In the genomic region with DNA sequence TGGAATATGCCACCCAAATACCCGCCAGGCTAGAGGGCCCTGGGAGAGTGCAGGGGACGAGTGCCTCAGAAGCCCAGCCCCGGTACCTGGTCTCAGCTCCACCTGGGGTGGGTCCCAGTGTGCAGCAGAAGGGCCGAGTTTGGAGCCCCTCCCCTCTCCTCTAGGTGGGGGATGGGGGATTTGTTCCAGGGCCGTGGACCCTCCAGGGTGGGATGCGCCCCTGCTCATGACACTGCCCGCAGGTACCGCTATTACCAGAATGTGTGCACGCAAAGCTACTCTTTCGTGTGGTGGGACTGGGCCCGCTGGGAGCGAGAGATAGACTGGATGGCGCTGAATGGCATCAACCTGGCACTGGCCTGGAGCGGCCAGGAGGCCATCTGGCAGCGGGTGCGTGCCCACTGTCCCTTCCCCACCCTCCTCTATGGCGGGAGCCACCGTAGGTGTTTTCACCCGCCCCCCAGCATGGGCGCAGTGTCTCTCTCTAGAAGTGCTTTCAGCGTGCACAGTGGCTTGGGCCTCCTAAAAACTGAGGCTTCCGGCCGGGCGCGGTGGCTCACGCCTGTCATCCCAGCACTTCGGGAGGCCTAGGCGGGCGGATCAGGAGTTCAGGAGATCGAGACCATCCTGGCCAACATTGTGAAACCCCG, we compare ENCODE assay signal across 9 cellular contexts. TPM values are rescaled to one million over a fixed set of nuclear protein-coding genes. Genes with fewer than 3 reads are reported as not detected.
DNase-seq lines count a peak whose midpoint lies in the region; ATAC-seq, FAIRE-seq and TF ChIP-seq lines count a peak whose summit lies in the region.
"Had no signal": no experiment of that assay in that cellular context is flagged by ENCODE, and none has a peak within 500 bp of the region (broad histone marks: within the 10 kb centered on the region; RNA-seq: fewer than 3 reads in every experiment).

No MANE protein-coding gene starts in this region.

- FAIRE-seq in H1 (lab: Jason Lieb, UNC), result no peak
- FAIRE-seq: islet of Langerhans had no signal

- H3K14ac ChIP-seq in H1 (ENCODE audit: insufficient read length), result no peak overlapping the region

- H2BK5ac ChIP-seq in H1 (ENCODE audit: low read depth, low read length), result peak overlapping the region; percentile 79

- DNase-seq in AG10803 (ENCODE audit: low read depth) (no peak), NB4 (ENCODE audit: low read depth) (no peak), H1 (ENCODE audit: low read depth in 1 of 2, low spot score in 2 of 2) (no peak), natural killer cell (no peak), MV-4-11 (lab: John Stamatoyannopoulos, UW) (no peak)
- DNase-seq in stimulated activated naive CD4-positive, alpha-beta T cell (lab: John Stamatoyannopoulos, UW), result no peak

- no peak overlapping the region for H3K23ac ChIP-seq in H1 (ENCODE audit: insufficient read length)

- H3K4me3 ChIP-seq in AG10803 (ENCODE audit: low read length) (peak overlapping the region; percentile 78), NB4 (ENCODE audit: low read depth, low read length) (peak overlapping the region; percentile 85), H1 (ENCODE audit: extremely low read depth in 1 of 4, insufficient read depth in 2 of 4, low read depth in 3 of 4, low read length in 4 of 4) (peak overlapping the region; percentile 50 to 72 (median 62))

- H4K20me1 ChIP-seq in H1 (replicated peaks in 1 of 2; ENCODE audit: control insufficient read depth in 1 of 2, insufficient read depth in 2 of 2, low read length in 2 of 2), result peaks cover 1 to 2% of the 10 kb centered on the region in 2 experiments

- no peaks in the 10 kb centered on the region for H3K27me3 Mint-ChIP-seq in natural killer cell (ENCODE audit: low read depth in 2 of 2)

- peak overlapping the region; percentile 34 for H3K56ac ChIP-seq in H1 (replicated peaks; ENCODE audit: insufficient read length, low read depth, low read length)

- TF ChIP-seq POLR2A in NB4 (IDR thresholded peaks at IDR 0.05; ENCODE audit: extremely low read depth, insufficient read length) (no peak), H1 (IDR thresholded peaks at IDR 0.05; ENCODE audit: control extremely low read depth in 1 of 2, low read depth in 2 of 2, low read length in 2 of 2) (no peak)

- no peaks in the 10 kb centered on the region for H3K79me2 ChIP-seq in H1 (ENCODE audit: control insufficient read depth in 1 of 2, insufficient read depth in 2 of 2, low read length in 2 of 2)

- peaks cover 0 to 9% (median 4%) of the 10 kb centered on the region in 4 experiments; a peak in 3 of 8 replicates for H3K36me3 ChIP-seq in H1 (ENCODE audit: control insufficient read depth in 2 of 4, insufficient read depth in 4 of 4, low read length in 3 of 4)

- intact Hi-C loops in natural killer cell (cut with micrococcal nuclease), result loop anchor here (2.0 kb wide), 1 partner anchor 18 kb away; no protein-coding TSS in a partner anchor

- no peaks in the 10 kb centered on the region for H3K9me3 ChIP-seq in H1 (ENCODE audit: insufficient read depth in 2 of 2, low read depth in 1 of 2, low read length in 1 of 2)

- H2BK15ac ChIP-seq in H1 (ENCODE audit: low read length), result no peak overlapping the region

- no peak overlapping the region for H3K18ac ChIP-seq in H1 (ENCODE audit: extremely low read depth, low read length)

- peaks cover 9% of the 10 kb centered on the region for H3K23me2 ChIP-seq in H1 (ENCODE audit: low read depth, low read length)

- TF ChIP-seq RAD21 in H1 (IDR thresholded peaks at IDR 0.05 in 1 of 2, conservative IDR thresholded peaks at IDR 0.05 in 1 of 2; ENCODE audit: low read depth in 2 of 2, low read length in 2 of 2), result no peak

- peak overlapping the region; percentile 70 for H4K5ac ChIP-seq in H1 (ENCODE audit: insufficient read length, low read depth, low read length)

- 0 out of 2 replicates have a peak overlapping the region, but pooled peaks have one; percentile 75 for H2BK12ac ChIP-seq in H1 (ENCODE audit: low read depth, low read length)

- peak overlapping the region in 3 of 4 experiments; percentile 56 to 71 (median 62); a peak in 4 of 7 replicates for H3K9ac ChIP-seq in H1 (replicated peaks in 1 of 4; ENCODE audit: extremely low read depth in 1 of 4, low read depth in 3 of 4, low read length in 3 of 4)

- H2BK120ac ChIP-seq in H1 (replicated peaks; ENCODE audit: low read depth, low read length), result no peak overlapping the region

- H3K9me3 Mint-ChIP-seq in natural killer cell, result no peaks in the 10 kb centered on the region

- peak overlapping the region; percentile 94 to 95 for H3K4me2 ChIP-seq in H1 (ENCODE audit: insufficient read depth in 1 of 2, low read depth in 2 of 2, low read length in 2 of 2)

- WGBS in H1 (ENCODE audit: extremely low coverage in 1 of 2, insufficient coverage in 1 of 2, insufficient read length in 1 of 2, insufficient replicate concordance in 2 of 2, low coverage in 1 of 2, low lambda C conversion rate in 2 of 2, missing lambda C conversion rate in 1 of 2), 2 experiments, result 90% methylated on average over 28 of the region's 31 CpGs; no CpG with 5 or more reads in 1 of the 2 experiments

- H2AFZ ChIP-seq in H1 (ENCODE audit: low read length), result no peak overlapping the region

- H3K27ac Mint-ChIP-seq in natural killer cell, result peak overlapping the region in 1 of 2 donors; percentile 83

- H2AK5ac ChIP-seq in H1 (ENCODE audit: low read depth, low read length), result peak overlapping the region; percentile 45; the same call in 1 of the 2 replicates

- peak overlapping the region; percentile 25 for H4K91ac ChIP-seq in H1 (replicated peaks; ENCODE audit: insufficient read length, low read length)

- no peaks in the 10 kb centered on the region for H3K36me3 Mint-ChIP-seq in natural killer cell

- no peaks in the 10 kb centered on the region; the same call in 1 of the 2 replicates for H3K79me1 ChIP-seq in H1 (ENCODE audit: low read depth, low read length)

- ATAC-seq in natural killer cell (no peak), HG02759 (IDR thresholded peaks at IDR 0.05; ENCODE audit: unreplicated experiment) (no peak)
- no peak for ATAC-seq in activated CD4-positive, CD25-positive, alpha-beta regulatory T cell treated with anti-CD3 and anti-CD28 coated beads, Interleukin-2, amount 50 U/mL, for 24 hours

- peak overlapping the region; percentile 84 for H3K4me3 Mint-ChIP-seq in natural killer cell

- 0 out of 2 replicates have a peak overlapping the region, but pooled peaks have one; percentile 87 for H4K8ac ChIP-seq in H1 (ENCODE audit: extremely low read depth, insufficient read depth, low read length)

- no peaks in the 10 kb centered on the region; a peak in 1 of 7 replicates for H3K27me3 ChIP-seq in H1 (replicated peaks in 1 of 4; ENCODE audit: control insufficient read depth in 3 of 4, extremely low read depth in 1 of 4, insufficient read depth in 3 of 4, low read length in 3 of 4)

- H3K4me1 Mint-ChIP-seq in natural killer cell, result peaks cover 17 to 42% of the 10 kb centered on the region in 2 donors

- no peak for TF ChIP-seq CTCF in AG10803 (conservative IDR thresholded peaks at IDR 0.05; ENCODE audit: low read length)
- TF ChIP-seq CTCF in NB4 (IDR thresholded peaks at IDR 0.05; ENCODE audit: low read depth, low read length), result no peak
- no peak for TF ChIP-seq CTCF in H1 (IDR thresholded peaks at IDR 0.05; ENCODE audit: control extremely low read depth in 1 of 3, insufficient read depth in 1 of 3, low read depth in 1 of 3, low read length in 3 of 3)
- TF ChIP-seq CTCF in natural killer cell (IDR thresholded peaks at IDR 0.05), result no peak

- peak overlapping the region; percentile 92 for H3K4ac ChIP-seq in H1 (replicated peaks; ENCODE audit: insufficient read length, low read depth, low read length)

- no peak overlapping the region for H2BK20ac ChIP-seq in H1 (ENCODE audit: low read length)

- no peak for TF ChIP-seq EP300 in H1 (IDR thresholded peaks at IDR 0.05; ENCODE audit: borderline replicate concordance in 1 of 2, low read depth in 2 of 2, low read length in 2 of 2)

- H3K4me1 ChIP-seq in H1 (replicated peaks in 1 of 4; ENCODE audit: control insufficient read depth in 3 of 4, insufficient read depth in 4 of 4, low read length in 3 of 4), result peaks cover 0 to 15% (median 13%) of the 10 kb centered on the region in 4 experiments; a peak in 6 of 7 replicates

- POLR2A ChIA-PET in H1 (lab: Charles Lee; ENCODE audit: partially characterized antibody), result interaction anchor here (0.8 to 4.3 kb wide), 9 partner anchors 10 to 209 kb away, joined by 3 to 43 read pairs (median 8); partner anchors contain the start of genes CAVIN1 and COASY

- CTCF ChIA-PET in H1 (lab: Charles Lee; ENCODE audit: partially characterized antibody), result interaction anchor here (1.5 to 5.1 kb wide), 3 partner anchors 11 to 20 kb away, joined by 5 to 28 read pairs (median 10); no protein-coding TSS in a partner anchor

- H3K27ac ChIP-seq in H1 (ENCODE audit: low read depth, low read length), result no peak overlapping the region

RNA-seq across cellular contexts. Expression of gene NAGLU, which starts 1.2 kb away (rescaled TPM):
- 19.4 and 21.3 TPM in 2 replicates for total RNA-seq in H1 (2021; fragmentation: NEBNext Ultra II Directional; extraction: Animal tissue kit (Norgen Biotek cat#: 25700))
- 21.6 and 34.5 TPM in 2 replicates for polyA plus RNA-seq in H1 (2011; rRNA removed)
- polyA plus RNA-seq in H1 (2011; cell fraction: cytosol; rRNA removed), result 29.6 TPM
- 75.7 TPM for polyA plus RNA-seq in H1 (2011; cell fraction: nucleus; rRNA removed)
- polyA plus RNA-seq in H1 (2012, experiment 1 of 2), result 18.1 to 23.6 TPM (median 22.0 TPM) in 4 replicates
- 21.0 TPM for polyA plus RNA-seq in H1 (2012, experiment 2 of 2)
- polyA plus RNA-seq in H1 (2013, experiment 1 of 2), result 26.7 TPM
- 22.1 TPM for polyA plus RNA-seq in H1 (2013, experiment 2 of 2)
- 10.9 and 12.6 TPM in 2 replicates for polyA minus RNA-seq in H1 (2011; rRNA and poly(A)+ RNA removed)
- 18.3 TPM for polyA minus RNA-seq in H1 (2011; cell fraction: cytosol; rRNA and poly(A)+ RNA removed)
- polyA minus RNA-seq in H1 (2011; cell fraction: nucleus; rRNA and poly(A)+ RNA removed), result 27.9 TPM
- total RNA-seq in natural killer cell, result 10 to 100 TPM; 34.8 to 44.3 (median 36.4) TPM

RNA-seq across cellular contexts. Expression of gene HSD17B1, which starts 15.4 kb away (rescaled TPM):
- 0.88 and 1.1 TPM in 2 replicates for total RNA-seq in H1 (2021; fragmentation: NEBNext Ultra II Directional; extraction: Animal tissue kit (Norgen Biotek cat#: 25700))
- 1.0 and 1.8 TPM in 2 replicates for polyA plus RNA-seq in H1 (2011; rRNA removed)
- 1.1 TPM for polyA plus RNA-seq in H1 (2011; cell fraction: cytosol; rRNA removed)
- polyA plus RNA-seq in H1 (2011; cell fraction: nucleus; rRNA removed), result 3.2 TPM
- 0.76 to 1.6 TPM (median 1.5 TPM) in 4 replicates for polyA plus RNA-seq in H1 (2012, experiment 1 of 2)
- polyA plus RNA-seq in H1 (2012, experiment 2 of 2), result 0.97 TPM
- polyA plus RNA-seq in H1 (2013, experiment 1 of 2), result 0.83 TPM
- 0.75 TPM for polyA plus RNA-seq in H1 (2013, experiment 2 of 2)
- polyA minus RNA-seq in H1 (2011; rRNA and poly(A)+ RNA removed), result 0.41 and 0.54 TPM in 2 replicates
- polyA minus RNA-seq in H1 (2011; cell fraction: cytosol; rRNA and poly(A)+ RNA removed), result not detected
- 1.6 TPM for polyA minus RNA-seq in H1 (2011; cell fraction: nucleus; rRNA and poly(A)+ RNA removed)
- total RNA-seq in natural killer cell, result 1 to 10 TPM in 2 of 3 donors, under 1 TPM in 1; 0.68 to 1.6 (median 1.2) TPM

RNA-seq across cellular contexts. Expression of gene COASY, which starts 24.7 kb away (rescaled TPM):
- total RNA-seq in H1 (2021; fragmentation: NEBNext Ultra II Directional; extraction: Animal tissue kit (Norgen Biotek cat#: 25700)), result 100 and 109 TPM in 2 replicates
- 64.5 and 110 TPM in 2 replicates for polyA plus RNA-seq in H1 (2011; rRNA removed)
- 53.4 TPM for polyA plus RNA-seq in H1 (2011; cell fraction: cytosol; rRNA removed)
- 187 TPM for polyA plus RNA-seq in H1 (2011; cell fraction: nucleus; rRNA removed)
- 103 to 110 TPM (median 106 TPM) in 4 replicates for polyA plus RNA-seq in H1 (2012, experiment 1 of 2)
- polyA plus RNA-seq in H1 (2012, experiment 2 of 2), result 95.9 TPM
- polyA plus RNA-seq in H1 (2013, experiment 1 of 2), result 125 TPM
- polyA plus RNA-seq in H1 (2013, experiment 2 of 2), result 124 TPM
- polyA minus RNA-seq in H1 (2011; rRNA and poly(A)+ RNA removed), result 41.2 and 50.8 TPM in 2 replicates
- polyA minus RNA-seq in H1 (2011; cell fraction: cytosol; rRNA and poly(A)+ RNA removed), result 35.5 TPM
- 34.3 TPM for polyA minus RNA-seq in H1 (2011; cell fraction: nucleus; rRNA and poly(A)+ RNA removed)
- 10 to 100 TPM; 61.1 to 67.8 (median 62.3) TPM for total RNA-seq in natural killer cell

RNA-seq across cellular contexts. Expression of gene MLX, which starts 29.6 kb away (rescaled TPM):
- 27.5 and 34.2 TPM in 2 replicates for total RNA-seq in H1 (2021; fragmentation: NEBNext Ultra II Directional; extraction: Animal tissue kit (Norgen Biotek cat#: 25700))
- 25.4 and 27.0 TPM in 2 replicates for polyA plus RNA-seq in H1 (2011; rRNA removed)
- polyA plus RNA-seq in H1 (2011; cell fraction: cytosol; rRNA removed), result 30.8 TPM
- polyA plus RNA-seq in H1 (2011; cell fraction: nucleus; rRNA removed), result 56.8 TPM
- polyA plus RNA-seq in H1 (2012, experiment 1 of 2), result 28.6 to 35.7 TPM (median 31.2 TPM) in 4 replicates
- polyA plus RNA-seq in H1 (2012, experiment 2 of 2), result 36.6 TPM
- 34.8 TPM for polyA plus RNA-seq in H1 (2013, experiment 1 of 2)
- 33.0 TPM for polyA plus RNA-seq in H1 (2013, experiment 2 of 2)
- polyA minus RNA-seq in H1 (2011; rRNA and poly(A)+ RNA removed), result 44.0 and 45.4 TPM in 2 replicates
- 17.0 TPM for polyA minus RNA-seq in H1 (2011; cell fraction: cytosol; rRNA and poly(A)+ RNA removed)
- polyA minus RNA-seq in H1 (2011; cell fraction: nucleus; rRNA and poly(A)+ RNA removed), result 35.2 TPM
- 10 to 100 TPM; 38.9 to 58.2 (median 42.6) TPM for total RNA-seq in natural killer cell

RNA-seq across cellular contexts. Expression of gene PSMC3IP, which starts 40.2 kb away (rescaled TPM):
- 21.9 and 22.7 TPM in 2 replicates for total RNA-seq in H1 (2021; fragmentation: NEBNext Ultra II Directional; extraction: Animal tissue kit (Norgen Biotek cat#: 25700))
- polyA plus RNA-seq in H1 (2011; rRNA removed), result 9.5 and 11.5 TPM in 2 replicates
- polyA plus RNA-seq in H1 (2011; cell fraction: cytosol; rRNA removed), result 18.9 TPM
- 16.3 TPM for polyA plus RNA-seq in H1 (2011; cell fraction: nucleus; rRNA removed)
- 26.9 to 30.2 TPM (median 28.3 TPM) in 4 replicates for polyA plus RNA-seq in H1 (2012, experiment 1 of 2)
- 7.3 TPM for polyA plus RNA-seq in H1 (2012, experiment 2 of 2)
- 24.6 TPM for polyA plus RNA-seq in H1 (2013, experiment 1 of 2)
- polyA plus RNA-seq in H1 (2013, experiment 2 of 2), result 22.9 TPM
- polyA minus RNA-seq in H1 (2011; rRNA and poly(A)+ RNA removed), result 7.3 and 10.0 TPM in 2 replicates
- polyA minus RNA-seq in H1 (2011; cell fraction: cytosol; rRNA and poly(A)+ RNA removed), result 7.6 TPM
- 17.1 TPM for polyA minus RNA-seq in H1 (2011; cell fraction: nucleus; rRNA and poly(A)+ RNA removed)
- total RNA-seq in natural killer cell, result 1 to 10 TPM; 5.0 to 6.2 (median 5.7) TPM
